In genomic region chr18:32896781-32897547, GRCh38 we compare ENCODE assay signal across 28 cellular contexts.
"Had no signal": no experiment of that assay in that cellular context is flagged by ENCODE, and none has a peak within 500 bp of the region (broad histone marks: within the 10 kb centered on the region; RNA-seq: fewer than 3 reads in every experiment).

No MANE protein-coding gene starts in this region.

- H3K36me3 ChIP-seq: adrenal gland, ascending aorta, brain microvascular endothelial cell, gastrocnemius medialis, neural progenitor cell, right atrium auricular region, suprapubic skin, tibial artery, upper lobe of right lung had no signal

- H3K4me3 Mint-ChIP-seq: activated CD8-positive, alpha-beta memory T cell treated with anti-CD3 and anti-CD28 coated beads, Interleukin-2, amount 10 ng/mL, durations not matched to agents 7 days and 5 days; activated CD8-positive, alpha-beta T cell treated with anti-CD3 and anti-CD28 coated beads, Interleukin-2, amount 10 ng/mL, durations not matched to agents 7 days and 5 days; activated naive CD8-positive, alpha-beta T cell treated with anti-CD3 and anti-CD28 coated beads for 36 hours; activated T-cell treated with anti-CD3 and anti-CD28 coated beads, Interleukin-2, amount 50 U/mL, for 72 hours; natural killer cell; neural progenitor cell; WTC11 had no signal

- H3K4me1 Mint-ChIP-seq: activated CD8-positive, alpha-beta memory T cell treated with anti-CD3 and anti-CD28 coated beads, Interleukin-2, amount 10 ng/mL, durations not matched to agents 7 days and 5 days; activated naive CD8-positive, alpha-beta T cell treated with anti-CD3 and anti-CD28 coated beads for 36 hours; natural killer cell; neural progenitor cell had no signal

- H3K27ac Mint-ChIP-seq: activated CD8-positive, alpha-beta memory T cell treated with anti-CD3 and anti-CD28 coated beads, Interleukin-2, amount 10 ng/mL, durations not matched to agents 7 days and 5 days; activated CD8-positive, alpha-beta T cell treated with anti-CD3 and anti-CD28 coated beads, Interleukin-2, amount 10 ng/mL, durations not matched to agents 7 days and 5 days; activated naive CD8-positive, alpha-beta T cell treated with anti-CD3 and anti-CD28 coated beads for 36 hours; activated T-cell treated with anti-CD3 and anti-CD28 coated beads, Interleukin-2, amount 50 U/mL, for 72 hours; natural killer cell; neural progenitor cell; WTC11 had no signal

- H3K27me3 Mint-ChIP-seq: activated CD8-positive, alpha-beta memory T cell treated with anti-CD3 and anti-CD28 coated beads, Interleukin-2, amount 10 ng/mL, durations not matched to agents 7 days and 5 days; activated naive CD8-positive, alpha-beta T cell treated with anti-CD3 and anti-CD28 coated beads for 36 hours had no signal

- DNase-seq: activated CD4-positive, alpha-beta T cell treated with anti-CD3 and anti-CD28 coated beads for 1 hour; activated CD8-positive, alpha-beta memory T cell treated with anti-CD3 and anti-CD28 coated beads, Interleukin-2, amount 10 ng/mL, durations not matched to agents 7 days and 5 days; activated CD8-positive, alpha-beta T cell treated with anti-CD3 and anti-CD28 coated beads, Interleukin-2, amount 10 ng/mL, durations not matched to agents 7 days and 5 days; activated naive CD4-positive, alpha-beta T cell treated with Interleukin-2 at 50 U/mL for 16 hours; activated naive CD8-positive, alpha-beta T cell treated with anti-CD3 and anti-CD28 coated beads for 36 hours; activated T-cell treated with anti-CD3 and anti-CD28 coated beads, Interleukin-2, amount 50 U/mL, for 72 hours; adrenal gland; brain microvascular endothelial cell; dermis blood vessel endothelial cell; effector CD4-positive, alpha-beta T cell; gastrocnemius medialis; glutamatergic neuron; kidney; natural killer cell; occipital lobe; stimulated activated CD4-positive, alpha-beta T cell treated with anti-CD3 and anti-CD28 coated beads, Interleukin-1b, Interleukin-23, amount 100 ng/mL, for 48 hours; stimulated activated CD4-positive, alpha-beta T cell treated with anti-CD3 and anti-CD28 coated beads, Interleukin-4, amount 100 ng/mL, for 4 hours; stimulated activated CD8-positive, alpha-beta memory T cell treated with anti-CD3 and anti-CD28 coated beads, Interleukin-4, amount 100 ng/mL, for 48 hours; stimulated activated naive CD4-positive, alpha-beta T cell; T-helper 2 cell; tibial artery; upper lobe of right lung had no signal

- H3K9me3 ChIP-seq: adrenal gland, gastrocnemius medialis, upper lobe of right lung had no signal

- H3K4me1 ChIP-seq: adrenal gland, ascending aorta, gastrocnemius medialis, neural progenitor cell, right atrium auricular region, suprapubic skin, tibial artery, upper lobe of right lung had no signal

- H3K4me3 ChIP-seq: adrenal gland, ascending aorta, gastrocnemius medialis, neural progenitor cell, right atrium auricular region, smooth muscle cell, suprapubic skin, tibial artery, upper lobe of right lung had no signal

- H3K27me3 ChIP-seq: adrenal gland, ascending aorta, brain microvascular endothelial cell, gastrocnemius medialis, neural progenitor cell, right atrium auricular region, suprapubic skin, tibial artery, upper lobe of right lung had no signal

- ATAC-seq: activated CD8-positive, alpha-beta memory T cell treated with anti-CD3 and anti-CD28 coated beads, Interleukin-2, amount 10 ng/mL, durations not matched to agents 7 days and 5 days; activated CD8-positive, alpha-beta T cell treated with anti-CD3 and anti-CD28 coated beads, Interleukin-2, amount 10 ng/mL, durations not matched to agents 7 days and 5 days; activated T-cell treated with anti-CD3 and anti-CD28 coated beads, Interleukin-2, amount 50 U/mL, for 72 hours; gastrocnemius medialis; natural killer cell; upper lobe of right lung; WTC11 had no signal

- H3K36me3 Mint-ChIP-seq: activated CD8-positive, alpha-beta memory T cell treated with anti-CD3 and anti-CD28 coated beads, Interleukin-2, amount 10 ng/mL, durations not matched to agents 7 days and 5 days; activated naive CD8-positive, alpha-beta T cell treated with anti-CD3 and anti-CD28 coated beads for 36 hours; natural killer cell had no signal

- H3K27ac ChIP-seq: adrenal gland, ascending aorta, brain microvascular endothelial cell, gastrocnemius medialis, neural progenitor cell, right atrium auricular region, suprapubic skin, tibial artery, upper lobe of right lung had no signal
